Comparison of ENCODE assay signal across 12 cellular contexts in genomic region chr3:56970401-56971002, GRCh38.
DNase-seq lines count a peak whose midpoint lies in the region; ATAC-seq, FAIRE-seq and TF ChIP-seq lines count a peak whose summit lies in the region.
"Had no signal": no experiment of that assay in that cellular context is flagged by ENCODE, and none has a peak within 500 bp of the region (broad histone marks: within the 10 kb centered on the region; RNA-seq: fewer than 3 reads in every experiment).

No MANE protein-coding gene starts in this region.

- H2AFZ ChIP-seq in H1 (ENCODE audit: low read length) = no peak overlapping the region
- H2AFZ ChIP-seq in smooth muscle cell (ENCODE audit: low read depth) = no peak overlapping the region

- H4K5ac ChIP-seq in H1 (ENCODE audit: insufficient read length, low read depth, low read length) = no peak overlapping the region

- intact Hi-C loops in activated CD4-positive, alpha-beta T cell treated with anti-CD3 and anti-CD28 coated beads for 36 hours (cut with DNase I, micrococcal nuclease) = no loop called here
- intact Hi-C loops in esophagus muscularis mucosa (cut with DNase I) = no loop called here
- intact Hi-C loops in activated CD4-positive, alpha-beta memory T cell treated with anti-CD3 and anti-CD28 coated beads for 36 hours (cut with micrococcal nuclease) = no loop called here

- H3K18ac ChIP-seq in H1 (ENCODE audit: extremely low read depth, low read length) = 0 out of 2 replicates have a peak overlapping the region, but pooled peaks have one; percentile 38

- no peak for TF ChIP-seq RAD21 in H1 (IDR thresholded peaks at IDR 0.05 in 1 of 2, conservative IDR thresholded peaks at IDR 0.05 in 1 of 2; ENCODE audit: low read depth in 2 of 2, low read length in 2 of 2)

- no peak overlapping the region for H2BK5ac ChIP-seq in H1 (ENCODE audit: low read depth, low read length)

- no peak for TF ChIP-seq POLR2A in H1 (IDR thresholded peaks at IDR 0.05; ENCODE audit: control extremely low read depth in 1 of 2, low read depth in 2 of 2, low read length in 2 of 2)
- no peak for TF ChIP-seq POLR2A in esophagus muscularis mucosa (IDR thresholded peaks at IDR 0.05; ENCODE audit: low read depth)
- TF ChIP-seq POLR2A in tibial nerve (IDR thresholded peaks at IDR 0.05) = no peak

- H3K79me2 ChIP-seq in H1 (ENCODE audit: control insufficient read depth in 1 of 2, insufficient read depth in 2 of 2, low read length in 2 of 2) (no peaks in the 10 kb centered on the region), smooth muscle cell (ENCODE audit: low read depth) (no peaks in the 10 kb centered on the region)

- peaks cover 10% of the 10 kb centered on the region for H3K4me1 Mint-ChIP-seq in activated CD4-positive, alpha-beta T cell treated with anti-CD3 and anti-CD28 coated beads for 36 hours
- H3K4me1 Mint-ChIP-seq in activated CD4-positive, alpha-beta memory T cell treated with anti-CD3 and anti-CD28 coated beads for 36 hours (ENCODE audit: low read depth) = peaks cover 7% of the 10 kb centered on the region

- no peak overlapping the region for H3K56ac ChIP-seq in H1 (replicated peaks; ENCODE audit: insufficient read length, low read depth, low read length)

- H3K36me3 Mint-ChIP-seq in activated CD4-positive, alpha-beta T cell treated with anti-CD3 and anti-CD28 coated beads for 36 hours (ENCODE audit: low read depth) = no peaks in the 10 kb centered on the region
- no peaks in the 10 kb centered on the region for H3K36me3 Mint-ChIP-seq in activated CD4-positive, alpha-beta memory T cell treated with anti-CD3 and anti-CD28 coated beads for 36 hours

- H3K9me3 ChIP-seq in H1 (ENCODE audit: insufficient read depth in 2 of 2, low read depth in 1 of 2, low read length in 1 of 2) (no peaks in the 10 kb centered on the region), smooth muscle cell (replicated peaks; ENCODE audit: low read depth) (no peaks in the 10 kb centered on the region), esophagus muscularis mucosa (no peaks in the 10 kb centered on the region), tibial nerve (no peaks in the 10 kb centered on the region)
- H3K9me3 ChIP-seq: thoracic aorta had no signal

- POLR2A ChIA-PET in activated CD4-positive, alpha-beta T cell treated with anti-CD3 and anti-CD28 coated beads for 36 hours (lab: Charles Lee) = no interaction called here
- POLR2A ChIA-PET in H1 (lab: Charles Lee; ENCODE audit: partially characterized antibody) = no interaction called here
- POLR2A ChIA-PET in activated CD4-positive, alpha-beta memory T cell treated with anti-CD3 and anti-CD28 coated beads for 36 hours (lab: Charles Lee) = no interaction called here

- no peak for DNase-seq in activated CD4-positive, alpha-beta T cell treated with anti-CD3 and anti-CD28 coated beads for 36 hours
- no peak for DNase-seq in activated CD4-positive, alpha-beta T cell treated with anti-CD3 and anti-CD28 coated beads, Interleukin-2, amount 50 U/mL, for 1 hour
- peak; percentile 30 for DNase-seq in NCI-H2171 (lab: John Stamatoyannopoulos, UW)
- no peak for DNase-seq in H1 (ENCODE audit: low read depth in 1 of 2, low spot score in 2 of 2)
- no peak for DNase-seq in smooth muscle cell (lab: John Stamatoyannopoulos, UW; ENCODE audit: unreplicated experiment)
- no peak for DNase-seq in esophagus muscularis mucosa (ENCODE audit: extremely low spot score)
- DNase-seq in activated CD4-positive, alpha-beta memory T cell treated with anti-CD3 and anti-CD28 coated beads for 36 hours = no peak
- no peak for DNase-seq in tibial nerve (ENCODE audit: low spot score in 2 of 2)
- DNase-seq: NCI-H446, SW 1271 had no signal

- H3K4me2 ChIP-seq in H1 (ENCODE audit: insufficient read depth in 1 of 2, low read depth in 2 of 2, low read length in 2 of 2) (no peak overlapping the region), smooth muscle cell (peak overlapping the region; percentile 71)

- H3K27ac ChIP-seq in H1 (ENCODE audit: low read depth, low read length) (no peak overlapping the region), smooth muscle cell (ENCODE audit: low read depth) (peak overlapping the region; percentile 83), esophagus muscularis mucosa (replicated peaks in 1 of 4) (no peak overlapping the region), tibial nerve (no peak overlapping the region)
- H3K27ac ChIP-seq: thoracic aorta had no signal

- H2BK15ac ChIP-seq in H1 (ENCODE audit: low read length) = no peak overlapping the region

- H3K4me1 ChIP-seq in H1 (replicated peaks in 1 of 4; ENCODE audit: control insufficient read depth in 3 of 4, insufficient read depth in 4 of 4, low read length in 3 of 4) (no peaks in the 10 kb centered on the region), smooth muscle cell (ENCODE audit: low read depth) (peaks cover 15% of the 10 kb centered on the region), esophagus muscularis mucosa (no peaks in the 10 kb centered on the region), tibial nerve (no peaks in the 10 kb centered on the region)

- CTCF ChIA-PET in activated CD4-positive, alpha-beta T cell treated with anti-CD3 and anti-CD28 coated beads for 36 hours (lab: Charles Lee) = interaction anchor here (0.9 to 1.8 kb wide), 5 partner anchors 13 to 166 kb away, joined by 3 to 6 read pairs (median 3); no protein-coding TSS in a partner anchor
- CTCF ChIA-PET in H1 (lab: Charles Lee; ENCODE audit: partially characterized antibody) = interaction anchor here (0.6 to 2.0 kb wide), 7 partner anchors 11 to 1655 kb away, joined by 3 to 5 read pairs (median 4); no protein-coding TSS in a partner anchor
- CTCF ChIA-PET in activated CD4-positive, alpha-beta memory T cell treated with anti-CD3 and anti-CD28 coated beads for 36 hours (lab: Charles Lee) = interaction anchor here (1.0 to 1.3 kb wide), 2 partner anchors 18 to 262 kb away, joined by 3 to 4 read pairs; no protein-coding TSS in a partner anchor

- TF ChIP-seq CTCF in H1 (IDR thresholded peaks at IDR 0.05; ENCODE audit: control extremely low read depth in 1 of 3, insufficient read depth in 1 of 3, low read depth in 1 of 3, low read length in 3 of 3) (no peak), smooth muscle cell (IDR thresholded peaks at IDR 0.05; ENCODE audit: borderline replicate concordance, insufficient read depth, poor library complexity, severe bottlenecking) (no peak), esophagus muscularis mucosa (IDR thresholded peaks at IDR 0.05) (no peak), tibial nerve (IDR thresholded peaks at IDR 0.05) (no peak)

- H3K27ac Mint-ChIP-seq in activated CD4-positive, alpha-beta T cell treated with anti-CD3 and anti-CD28 coated beads for 36 hours = no peak overlapping the region
- no peak overlapping the region for H3K27ac Mint-ChIP-seq in activated CD4-positive, alpha-beta memory T cell treated with anti-CD3 and anti-CD28 coated beads for 36 hours

- H3K14ac ChIP-seq in H1 (ENCODE audit: insufficient read length) = no peak overlapping the region

- H3K23ac ChIP-seq in H1 (ENCODE audit: insufficient read length) = no peak overlapping the region

- no peak overlapping the region for H3K4me3 ChIP-seq in H1 (ENCODE audit: extremely low read depth in 1 of 4, insufficient read depth in 2 of 4, low read depth in 3 of 4, low read length in 4 of 4)
- H3K4me3 ChIP-seq in smooth muscle cell = no peak overlapping the region
- H3K4me3 ChIP-seq in esophagus muscularis mucosa = no peak overlapping the region
- H3K4me3 ChIP-seq in tibial nerve = no peak overlapping the region
- H3K4me3 ChIP-seq: thoracic aorta had no signal

- peaks cover 32% of the 10 kb centered on the region for H3F3A ChIP-seq in smooth muscle cell (ENCODE audit: low read depth)

- H2BK20ac ChIP-seq in H1 (ENCODE audit: low read length) = no peak overlapping the region

- no peak overlapping the region for H2BK12ac ChIP-seq in H1 (ENCODE audit: low read depth, low read length)

- no peak overlapping the region for H3K4ac ChIP-seq in H1 (replicated peaks; ENCODE audit: insufficient read length, low read depth, low read length)

- TF ChIP-seq EP300 in H1 (IDR thresholded peaks at IDR 0.05; ENCODE audit: borderline replicate concordance in 1 of 2, low read depth in 2 of 2, low read length in 2 of 2) (no peak), esophagus muscularis mucosa (IDR thresholded peaks at IDR 0.05) (no peak), tibial nerve (IDR thresholded peaks at IDR 0.05) (no peak)

- 91% methylated on average over 9 of the region's 9 CpGs; no CpG with 5 or more reads in 1 of the 2 experiments for WGBS in H1 (ENCODE audit: extremely low coverage in 1 of 2, insufficient coverage in 1 of 2, insufficient read length in 1 of 2, insufficient replicate concordance in 2 of 2, low coverage in 1 of 2, low lambda C conversion rate in 2 of 2, missing lambda C conversion rate in 1 of 2), 2 experiments
- WGBS in smooth muscle cell (ENCODE audit: low lambda C conversion rate) = 39% methylated on average over 9 of the region's 9 CpGs
- WGBS in esophagus muscularis mucosa = 77% methylated on average over 9 of the region's 9 CpGs
- WGBS in tibial nerve, 2 donors = 76 to 81% methylated on average over 9 of the region's 9 CpGs

- H4K91ac ChIP-seq in H1 (replicated peaks; ENCODE audit: insufficient read length, low read length) = no peak overlapping the region

- no peak overlapping the region for H4K8ac ChIP-seq in H1 (ENCODE audit: extremely low read depth, insufficient read depth, low read length)

- no peak for FAIRE-seq in H1 (lab: Jason Lieb, UNC)

- no peaks in the 10 kb centered on the region for H3K23me2 ChIP-seq in H1 (ENCODE audit: low read depth, low read length)

- ATAC-seq in activated CD4-positive, alpha-beta T cell treated with anti-CD3 and anti-CD28 coated beads for 36 hours = peak; percentile 37

- H3K27me3 Mint-ChIP-seq in activated CD4-positive, alpha-beta T cell treated with anti-CD3 and anti-CD28 coated beads for 36 hours = no peaks in the 10 kb centered on the region
- no peaks in the 10 kb centered on the region for H3K27me3 Mint-ChIP-seq in activated CD4-positive, alpha-beta memory T cell treated with anti-CD3 and anti-CD28 coated beads for 36 hours

- no peaks in the 10 kb centered on the region for H3K9me3 Mint-ChIP-seq in activated CD4-positive, alpha-beta T cell treated with anti-CD3 and anti-CD28 coated beads for 36 hours (ENCODE audit: low read depth)
- H3K9me3 Mint-ChIP-seq in activated CD4-positive, alpha-beta memory T cell treated with anti-CD3 and anti-CD28 coated beads for 36 hours = no peaks in the 10 kb centered on the region

- H3K9ac ChIP-seq in H1 (replicated peaks in 1 of 4; ENCODE audit: extremely low read depth in 1 of 4, low read depth in 3 of 4, low read length in 3 of 4) = no peak overlapping the region
- H3K9ac ChIP-seq in smooth muscle cell (ENCODE audit: low read depth) = no peak overlapping the region

- H3K27me3 ChIP-seq in H1 (replicated peaks in 1 of 4; ENCODE audit: control insufficient read depth in 3 of 4, extremely low read depth in 1 of 4, insufficient read depth in 3 of 4, low read length in 3 of 4) (no peaks in the 10 kb centered on the region), smooth muscle cell (ENCODE audit: low read depth) (no peaks in the 10 kb centered on the region), esophagus muscularis mucosa (no peaks in the 10 kb centered on the region), tibial nerve (no peaks in the 10 kb centered on the region)

- no peaks in the 10 kb centered on the region for H3K79me1 ChIP-seq in H1 (ENCODE audit: low read depth, low read length)

- H4K20me1 ChIP-seq in H1 (replicated peaks in 1 of 2; ENCODE audit: control insufficient read depth in 1 of 2, insufficient read depth in 2 of 2, low read length in 2 of 2) (no peaks in the 10 kb centered on the region), smooth muscle cell (ENCODE audit: low read depth) (no peaks in the 10 kb centered on the region)

- H2BK120ac ChIP-seq in H1 (replicated peaks; ENCODE audit: low read depth, low read length) = no peak overlapping the region

- no peak overlapping the region for H2AK5ac ChIP-seq in H1 (ENCODE audit: low read depth, low read length)

- no peaks in the 10 kb centered on the region for H3K36me3 ChIP-seq in H1 (ENCODE audit: control insufficient read depth in 2 of 4, insufficient read depth in 4 of 4, low read length in 3 of 4)
- H3K36me3 ChIP-seq in smooth muscle cell (ENCODE audit: low read depth) = no peaks in the 10 kb centered on the region
- H3K36me3 ChIP-seq in esophagus muscularis mucosa = no peaks in the 10 kb centered on the region
- H3K36me3 ChIP-seq in tibial nerve = no peaks in the 10 kb centered on the region
- H3K36me3 ChIP-seq: thoracic aorta had no signal

- no peak overlapping the region for H3K4me3 Mint-ChIP-seq in activated CD4-positive, alpha-beta T cell treated with anti-CD3 and anti-CD28 coated beads for 36 hours
- no peak overlapping the region for H3K4me3 Mint-ChIP-seq in activated CD4-positive, alpha-beta memory T cell treated with anti-CD3 and anti-CD28 coated beads for 36 hours
- H3K4me3 Mint-ChIP-seq: brain had no signal
